Comparison of ENCODE assay signal across 2 cellular contexts in the genomic region with DNA sequence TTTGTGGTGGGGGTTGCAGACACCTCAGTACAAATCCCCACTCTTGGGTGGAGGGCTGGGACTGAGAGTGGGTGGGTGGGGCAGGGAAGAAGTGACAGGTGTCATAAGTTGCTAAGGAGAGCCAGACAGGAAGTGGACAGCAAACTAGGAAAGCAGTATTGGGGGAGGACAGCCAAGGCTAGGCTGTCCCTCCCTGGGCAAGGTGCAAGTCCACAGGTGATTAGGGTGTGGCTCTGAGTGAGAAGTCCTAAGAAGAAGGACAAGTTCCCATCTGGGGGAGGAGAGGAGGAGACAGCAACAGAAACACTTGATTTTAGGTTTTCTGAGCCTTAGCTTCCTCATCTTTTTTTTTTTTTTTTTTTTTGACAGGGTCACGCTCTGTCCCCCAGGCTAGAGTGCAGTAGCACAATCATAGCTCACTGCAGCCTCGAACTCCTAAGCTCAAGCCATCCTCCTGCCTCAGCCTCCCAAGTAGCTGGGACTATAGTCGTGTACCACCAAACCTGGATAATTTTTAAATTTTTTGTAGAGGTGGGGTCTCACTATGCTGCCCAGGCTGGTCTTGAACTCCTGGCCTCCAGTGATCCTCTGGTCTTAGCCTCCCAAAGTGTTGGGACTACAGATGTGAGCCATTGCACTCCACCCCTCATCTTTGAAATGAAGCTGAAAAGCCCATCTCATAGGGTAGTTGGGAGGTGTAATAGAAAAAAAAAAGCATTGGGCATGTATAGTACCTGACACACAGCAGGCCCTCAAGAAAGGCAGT.
TF ChIP-seq lines count a peak whose summit lies in the region.

No MANE protein-coding gene starts in this region.

TF ChIP-seq in HepG2, 621 proteins besides CTCF, POLR2A, EP300 and RAD21:
- TF ChIP-seq, protein P1, sequence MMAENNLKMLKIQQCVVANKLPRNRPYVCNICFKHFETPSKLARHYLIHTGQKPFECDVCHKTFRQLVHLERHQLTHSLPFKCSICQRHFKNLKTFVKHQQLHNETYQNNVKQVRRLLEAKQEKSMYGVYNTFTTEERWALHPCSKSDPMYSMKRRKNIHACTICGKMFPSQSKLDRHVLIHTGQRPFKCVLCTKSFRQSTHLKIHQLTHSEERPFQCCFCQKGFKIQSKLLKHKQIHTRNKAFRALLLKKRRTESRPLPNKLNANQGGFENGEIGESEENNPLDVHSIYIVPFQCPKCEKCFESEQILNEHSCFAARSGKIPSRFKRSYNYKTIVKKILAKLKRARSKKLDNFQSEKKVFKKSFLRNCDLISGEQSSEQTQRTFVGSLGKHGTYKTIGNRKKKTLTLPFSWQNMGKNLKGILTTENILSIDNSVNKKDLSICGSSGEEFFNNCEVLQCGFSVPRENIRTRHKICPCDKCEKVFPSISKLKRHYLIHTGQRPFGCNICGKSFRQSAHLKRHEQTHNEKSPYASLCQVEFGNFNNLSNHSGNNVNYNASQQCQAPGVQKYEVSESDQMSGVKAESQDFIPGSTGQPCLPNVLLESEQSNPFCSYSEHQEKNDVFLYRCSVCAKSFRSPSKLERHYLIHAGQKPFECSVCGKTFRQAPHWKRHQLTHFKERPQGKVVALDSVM (CRISPR knock-in tag; IDR thresholded peaks at IDR 0.05), result peak; percentile 65
- TF ChIP-seq ZNF121 (CRISPR knock-in tag; IDR thresholded peaks at IDR 0.05), result peak; percentile 89
- TF ChIP-seq ZNF547 (CRISPR knock-in tag; IDR thresholded peaks at IDR 0.05), result no peak
- peak; percentile 87 for TF ChIP-seq RFX5 (IDR thresholded peaks at IDR 0.05; ENCODE audit: low read depth, low read length)
- 0 out of 2 replicates have a peak, but pooled peaks have one; percentile 32 for TF ChIP-seq RFXAP (CRISPR knock-in tag; IDR thresholded peaks at IDR 0.05; ENCODE audit: borderline replicate concordance)

TF ChIP-seq in SK-N-SH treated with all-trans-retinoic acid at 6 μM for 48 hours, 23 proteins besides CTCF, POLR2A, EP300 and RAD21:
- no peak for TF ChIP-seq ARNTL (CRISPR knock-in tag; IDR thresholded peaks at IDR 0.05; ENCODE audit: borderline replicate concordance, low read depth)
